Comparison of ENCODE assay signal across 8 cellular contexts in the genomic region with DNA sequence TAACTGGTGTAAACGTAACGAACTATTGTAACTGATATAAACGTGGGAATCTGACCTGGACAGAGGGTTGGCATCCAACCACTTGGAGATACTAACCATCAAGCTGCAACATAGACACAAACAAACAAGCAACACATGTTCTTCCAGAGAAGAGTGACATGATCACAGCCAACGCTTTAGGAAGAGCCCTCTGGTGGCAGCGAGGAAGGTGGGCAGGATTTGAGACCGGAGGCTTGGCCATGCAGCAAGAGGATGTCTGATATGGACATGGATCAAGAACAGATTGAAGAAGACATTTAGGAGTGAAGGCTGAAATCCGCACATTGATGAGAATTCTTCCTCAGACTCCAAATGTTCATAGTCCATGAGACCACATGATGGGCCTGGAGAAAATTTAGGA. TPM values are rescaled to one million over a fixed set of nuclear protein-coding genes. Genes with fewer than 3 reads are reported as not detected.
DNase-seq lines count a peak whose midpoint lies in the region; ATAC-seq, FAIRE-seq and TF ChIP-seq lines count a peak whose summit lies in the region.

No MANE protein-coding gene starts in this region.

- intact Hi-C loops in GM12878 (cut with micrococcal nuclease; ENCODE audit: unreplicated experiment) = loop anchor here (2.0 to 10.0 kb wide), 2 partner anchors 104 to 172 kb away; no protein-coding TSS in a partner anchor

- CTCF ChIA-PET in GM12878 (lab: Yijun Ruan, JAX) = interaction anchor here (1.0 kb wide), 1 partner anchor 79 kb away, joined by 3 read pairs; no protein-coding TSS in a partner anchor

- RAD21 ChIA-PET in GM12878 (lab: Charles Lee; ENCODE audit: unreplicated experiment) = no interaction called here

- BruUV-seq in GM12878 (replicated peaks; lab: Mats Ljungman, UMichigan) = no TSS peak

- 36% methylated on average over 7 of the region's 7 CpGs for WGBS in GM12878 (ENCODE audit: insufficient coverage, insufficient replicate concordance, low lambda C conversion rate, missing lambda C conversion rate)

- H3K9me3 ChIP-seq in GM12878 (replicated peaks; ENCODE audit: control insufficient read depth, insufficient read depth, low read length) = no peaks in the 10 kb centered on the region

- no peaks in the 10 kb centered on the region for H4K20me1 ChIP-seq in GM12878 (ENCODE audit: control insufficient read depth, insufficient read depth)

- H3K27ac ChIP-seq in GM12878 (ENCODE audit: control insufficient read depth, insufficient read depth) = no peak overlapping the region

- SMC1A ChIA-PET in GM12878 (lab: Charles Lee; ENCODE audit: uncharacterized antibody, unreplicated experiment) = interaction anchor here (1.1 to 1.9 kb wide), 3 partner anchors 16 to 172 kb away, joined by 3 to 4 read pairs (median 4); no protein-coding TSS in a partner anchor

- TF ChIP-seq EP300 in GM12878 (IDR thresholded peaks at IDR 0.05; ENCODE audit: borderline replicate concordance in 1 of 2, control insufficient read depth in 1 of 2, low read depth in 2 of 2, low read length in 2 of 2) = no peak

- POLR2A ChIA-PET in GM12878 (lab: Charles Lee) = no interaction called here

- peak; percentile 66 for ATAC-seq in GM12878
- ATAC-seq in left lobe of liver = peak; percentile 87
- ATAC-seq in activated CD4-positive, CD25-positive, alpha-beta regulatory T cell treated with anti-CD3 and anti-CD28 coated beads, Interleukin-2, amount 50 U/mL, for 24 hours = no peak

- peak; percentile 57 for TF ChIP-seq CTCF in LNCaP clone FGC (IDR thresholded peaks at IDR 0.05; ENCODE audit: control insufficient read depth, extremely low read depth, insufficient read depth)
- peak; percentile 42 to 64 (median 57); a peak in 5 of 6 replicates for TF ChIP-seq CTCF in GM12878 (IDR thresholded peaks at IDR 0.05 in 2 of 3, conservative IDR thresholded peaks at IDR 0.05 in 1 of 3; ENCODE audit: control insufficient read depth in 2 of 3, extremely low read depth in 1 of 3, insufficient read depth in 1 of 3, low read depth in 3 of 3, low read length in 3 of 3)

- FAIRE-seq in GM12878 (lab: Jason Lieb, UNC) = peak; percentile 49

- H3K4me1 ChIP-seq in GM12878 (ENCODE audit: control insufficient read depth, insufficient read depth, low read length) = no peaks in the 10 kb centered on the region

- no peak overlapping the region for H2AFZ ChIP-seq in GM12878 (ENCODE audit: control insufficient read depth, low read depth, low read length)

- H3K4me3 ChIP-seq in LNCaP clone FGC (ENCODE audit: low read depth, low read length) = no peak overlapping the region
- H3K4me3 ChIP-seq in GM12878 = no peak overlapping the region

- H3K36me3 ChIP-seq in GM12878 (ENCODE audit: control insufficient read depth in 2 of 2, insufficient read depth in 2 of 2, low read length in 1 of 2) = no peaks in the 10 kb centered on the region

- H3K27me3 ChIP-seq in GM12878 (replicated peaks in 1 of 2; ENCODE audit: control insufficient read depth in 2 of 2, insufficient read depth in 2 of 2, low read length in 1 of 2) = no peaks in the 10 kb centered on the region

- no peak overlapping the region for H3K9ac ChIP-seq in GM12878 (ENCODE audit: control insufficient read depth, insufficient read depth, low read length)

- in situ Hi-C loops in GM12878 (cut with MboI) = no loop called here

- no peaks in the 10 kb centered on the region for H3K79me2 ChIP-seq in GM12878 (ENCODE audit: control insufficient read depth, insufficient read depth, low read length)

- TF ChIP-seq RAD21 in GM12878 (IDR thresholded peaks at IDR 0.05; ENCODE audit: insufficient read depth, low read depth, low read length) = peak; percentile 64

- DNase-seq in EL = peak; percentile 54
- DNase-seq in LNCaP clone FGC (ENCODE audit: low read depth) = no peak
- DNase-seq in GM12878 (ENCODE audit: low read depth, low spot score) = no peak
- no peak for DNase-seq in left lobe of liver (ENCODE audit: low spot score)
- no peak for DNase-seq in inferior parietal cortex (ENCODE audit: extremely low spot score)
- DNase-seq in foreskin melanocyte = no peak
- no peak for DNase-seq in activated CD4-positive, alpha-beta T cell treated with anti-CD3 and anti-CD28 coated beads for 48 hours

- H3K4me2 ChIP-seq in GM12878 (ENCODE audit: control insufficient read depth, insufficient read depth) = no peak overlapping the region

- TF ChIP-seq POLR2A in GM12878 (IDR thresholded peaks at IDR 0.05; ENCODE audit: low read depth, low read length) = no peak

TF ChIP-seq in GM12878, 131 proteins besides CTCF, POLR2A, EP300 and RAD21:
- TF ChIP-seq RFX5 (IDR thresholded peaks at IDR 0.05; ENCODE audit: low read depth, low read length) (no peak), SMC3 (IDR thresholded peaks at IDR 0.05; ENCODE audit: borderline replicate concordance, low read length) (peak; percentile 60; the same call in 1 of the 2 replicates), MXI1 (IDR thresholded peaks at IDR 0.05; ENCODE audit: low read depth, low read length) (no peak), ETV6 (conservative IDR thresholded peaks at IDR 0.05 in 1 of 2, IDR thresholded peaks at IDR 0.05 in 1 of 2; ENCODE audit: borderline replicate concordance in 1 of 2, low read depth in 1 of 2) (no peak)
- TF ChIP-seq, protein P1, sequence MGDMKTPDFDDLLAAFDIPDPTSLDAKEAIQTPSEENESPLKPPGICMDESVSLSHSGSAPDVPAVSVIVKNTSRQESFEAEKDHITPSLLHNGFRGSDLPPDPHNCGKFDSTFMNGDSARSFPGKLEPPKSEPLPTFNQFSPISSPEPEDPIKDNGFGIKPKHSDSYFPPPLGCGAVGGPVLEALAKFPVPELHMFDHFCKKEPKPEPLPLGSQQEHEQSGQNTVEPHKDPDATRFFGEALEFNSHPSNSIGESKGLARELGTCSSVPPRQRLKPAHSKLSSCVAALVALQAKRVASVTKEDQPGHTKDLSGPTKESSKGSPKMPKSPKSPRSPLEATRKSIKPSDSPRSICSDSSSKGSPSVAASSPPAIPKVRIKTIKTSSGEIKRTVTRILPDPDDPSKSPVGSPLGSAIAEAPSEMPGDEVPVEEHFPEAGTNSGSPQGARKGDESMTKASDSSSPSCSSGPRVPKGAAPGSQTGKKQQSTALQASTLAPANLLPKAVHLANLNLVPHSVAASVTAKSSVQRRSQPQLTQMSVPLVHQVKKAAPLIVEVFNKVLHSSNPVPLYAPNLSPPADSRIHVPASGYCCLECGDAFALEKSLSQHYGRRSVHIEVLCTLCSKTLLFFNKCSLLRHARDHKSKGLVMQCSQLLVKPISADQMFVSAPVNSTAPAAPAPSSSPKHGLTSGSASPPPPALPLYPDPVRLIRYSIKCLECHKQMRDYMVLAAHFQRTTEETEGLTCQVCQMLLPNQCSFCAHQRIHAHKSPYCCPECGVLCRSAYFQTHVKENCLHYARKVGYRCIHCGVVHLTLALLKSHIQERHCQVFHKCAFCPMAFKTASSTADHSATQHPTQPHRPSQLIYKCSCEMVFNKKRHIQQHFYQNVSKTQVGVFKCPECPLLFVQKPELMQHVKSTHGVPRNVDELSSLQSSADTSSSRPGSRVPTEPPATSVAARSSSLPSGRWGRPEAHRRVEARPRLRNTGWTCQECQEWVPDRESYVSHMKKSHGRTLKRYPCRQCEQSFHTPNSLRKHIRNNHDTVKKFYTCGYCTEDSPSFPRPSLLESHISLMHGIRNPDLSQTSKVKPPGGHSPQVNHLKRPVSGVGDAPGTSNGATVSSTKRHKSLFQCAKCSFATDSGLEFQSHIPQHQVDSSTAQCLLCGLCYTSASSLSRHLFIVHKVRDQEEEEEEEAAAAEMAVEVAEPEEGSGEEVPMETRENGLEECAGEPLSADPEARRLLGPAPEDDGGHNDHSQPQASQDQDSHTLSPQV (IDR thresholded peaks at IDR 0.05) = no peak

RNA-seq across cellular contexts. Expression of a gene that starts 40.3 kb away (rescaled TPM):
- 165 and 188 TPM in 2 replicates for total RNA-seq in GM12878 (2013; cell fraction: nucleolus; rRNA removed)
- 28.2 and 33.5 TPM in 2 replicates for total RNA-seq in GM12878 (2014; rRNA removed)
- 31.9 and 32.2 TPM in 2 replicates for total RNA-seq in GM12878 (2014; rRNA removed; fragmentation: Illumina TruSeq; extraction: Trizol)
- 35.3 and 41.3 TPM in 2 replicates for total RNA-seq in GM12878 (2021)
- 10.9 TPM for polyA plus RNA-seq in GM12878 (2011; ENCODE audit: low read depth)
- 35.7 and 37.1 TPM in 2 replicates for polyA plus RNA-seq in GM12878 (2011; rRNA removed)
- polyA plus RNA-seq in GM12878 (2011; cell fraction: cytosol; rRNA removed) = 34.2 and 40.7 TPM in 2 replicates
- polyA plus RNA-seq in GM12878 (2011; cell fraction: nucleus; rRNA removed) = 78.5 and 90.6 TPM in 2 replicates
- 16.5 and 16.8 TPM in 2 replicates for polyA plus RNA-seq in GM12878 (2012)
- polyA plus RNA-seq in GM12878 (2014; fragmentation: Illumina TruSeq; extraction: Trizol) = 36.9 and 56.5 TPM in 2 replicates
- polyA plus RNA-seq in GM12878 (2014; fragmentation: Nextera tagmentation; extraction: Ambion mirVana) = 1 to 10 TPM; 4.6 to 4.9 TPM
- polyA plus RNA-seq in GM12878 (2014; rRNA removed) = 31.2 and 34.7 TPM in 2 replicates
- 10 to 100 TPM; 25.9 TPM for polyA plus RNA-seq in GM12878 (2016; fragmentation: Nextera tagmentation; extraction: Ambion mirVana)
- 61.0 and 82.4 TPM in 2 replicates for polyA minus RNA-seq in GM12878 (2011; rRNA and poly(A)+ RNA removed)
- 17.1 and 19.3 TPM in 2 replicates for polyA minus RNA-seq in GM12878 (2011; cell fraction: cytosol; rRNA and poly(A)+ RNA removed)
- polyA minus RNA-seq in GM12878 (2011; cell fraction: nucleus; rRNA and poly(A)+ RNA removed) = 56.8 and 91.5 TPM in 2 replicates
- total RNA-seq in left lobe of liver = 33.7 TPM

Comparison
In these comparisons a context has a peak if more than half of its experiments do, and no peak if none do; other contexts are left out.
1. ATAC-seq: peak in GM12878 (single experiment) and left lobe of liver (single experiment); none in activated CD4-positive, CD25-positive, alpha-beta regulatory T cell treated with anti-CD3 and anti-CD28 coated beads, Interleukin-2, amount 50 U/mL, for 24 hours (0 of 2).